Comparison of ENCODE assay signal across 8 cellular contexts in the genomic region with DNA sequence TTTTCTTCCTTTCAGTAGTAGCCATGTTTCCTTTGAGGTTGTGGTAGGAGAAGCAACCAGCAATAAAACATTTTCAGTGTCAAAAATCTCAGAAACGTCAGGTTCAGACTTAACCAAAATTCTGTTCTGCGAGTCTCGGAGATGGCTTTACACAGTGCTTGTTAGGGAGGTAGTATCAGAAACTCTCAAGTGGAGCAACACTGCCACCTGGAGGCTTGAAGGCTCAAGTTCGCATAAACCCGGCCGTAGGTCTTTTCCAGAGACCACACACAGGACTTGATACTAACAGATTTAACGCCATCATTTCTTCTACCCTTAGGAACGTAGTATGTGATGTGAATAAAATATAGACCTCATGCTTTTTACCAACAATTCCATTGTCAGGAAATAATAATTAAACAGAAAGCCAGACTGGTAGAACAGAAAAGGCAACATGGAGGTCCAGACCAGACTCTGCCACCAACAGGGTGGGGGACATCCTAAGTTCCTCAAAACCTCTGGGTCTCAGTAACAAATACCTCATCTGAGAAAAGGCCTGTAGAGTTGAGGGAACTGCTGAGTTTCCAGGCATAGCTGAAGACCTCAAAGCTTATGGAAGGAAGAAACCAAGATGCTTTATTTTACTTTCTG. TPM values are rescaled to one million over a fixed set of nuclear protein-coding genes. Genes with fewer than 3 reads are reported as not detected.
A peak's percentile ranks its signal among the peaks of the same experiment; 100 is the strongest.
DNase-seq lines count a peak whose midpoint lies in the region; ATAC-seq and TF ChIP-seq lines count a peak whose summit lies in the region.

No MANE protein-coding gene starts in this region.

- DNase-seq in Daoy (ENCODE audit: low read depth) (peak; percentile 86), Kasumi-1 (lab: John Stamatoyannopoulos, UW) (peak; percentile 88 to 90), RKO (ENCODE audit: low spot score) (peak; percentile 89), fibroblast of pulmonary artery (ENCODE audit: low read depth) (peak; percentile 93), nucleus accumbens (lab: John Stamatoyannopoulos, UW) (peak in 51 of 56 donors; percentile 2 to 91 (median 59)), superior temporal gyrus (ENCODE audit: extremely low spot score) (peak; percentile 97)
- peak; percentile 72 to 73 for DNase-seq in activated T-helper 1 cell treated with anti-CD3 and anti-CD28 coated beads, Interleukin-2, amount 50 U/mL, for 16 hours (ENCODE audit: low read depth in 1 of 2, low spot score in 1 of 2)

- peak; percentile 82 for TF ChIP-seq CTCF in fibroblast of pulmonary artery (IDR thresholded peaks at IDR 0.05; ENCODE audit: low read length, missing control alignments)

- no peak overlapping the region for H3K4me3 ChIP-seq in fibroblast of pulmonary artery (replicated peaks; ENCODE audit: low read depth, low read length)

- peak; percentile 89 for ATAC-seq in GM21825 (IDR thresholded peaks at IDR 0.05; ENCODE audit: unreplicated experiment)

RNA-seq across cellular contexts. Expression of gene PTGER4, which starts 8.5 kb away (rescaled TPM):
- total RNA-seq in Daoy (2014; rRNA removed; shearing (Covaris generic)), result 4.5 and 6.9 TPM in 2 replicates
